Comparison of ENCODE assay signal across 23 cellular contexts in the genomic region with DNA sequence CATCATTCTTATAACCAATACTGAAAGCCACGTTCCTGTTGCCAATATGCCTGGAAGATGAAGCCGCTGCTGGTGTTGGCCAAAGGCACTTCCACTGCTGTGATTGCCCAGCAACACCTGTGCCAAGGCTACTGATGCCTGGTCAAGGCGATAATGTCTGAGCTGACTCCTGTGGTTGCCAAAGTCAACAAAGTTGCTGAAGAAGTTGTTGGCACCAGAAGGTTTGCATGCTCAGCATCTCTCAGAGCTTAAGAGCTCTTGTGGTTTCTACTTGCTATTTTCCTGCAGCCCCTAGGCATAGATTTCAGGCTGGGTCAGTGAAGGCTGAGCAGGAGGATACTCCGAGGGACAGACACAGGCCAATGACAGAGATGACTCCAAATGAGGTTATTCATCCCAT.
DNase-seq lines count a peak whose midpoint lies in the region; ATAC-seq and TF ChIP-seq lines count a peak whose summit lies in the region.
"Had no signal": no experiment of that assay in that cellular context is flagged by ENCODE, and none has a peak within 500 bp of the region (broad histone marks: within the 10 kb centered on the region; RNA-seq: fewer than 3 reads in every experiment).

No MANE protein-coding gene starts in this region.

- no peaks in the 10 kb centered on the region for H3K79me2 ChIP-seq in PC-3 (ENCODE audit: low read length)

- no peak overlapping the region for H3K9ac ChIP-seq in PC-3 (ENCODE audit: low read length)
- H3K9ac ChIP-seq: BLaER1 had no signal

- CTCF ChIA-PET in PC-3 (lab: Charles Lee), result no interaction called here

- H3K9me3 ChIP-seq in PC-3 (ENCODE audit: low read length) (no peaks in the 10 kb centered on the region), thyroid gland (no peaks in the 10 kb centered on the region)
- H3K9me3 ChIP-seq: BLaER1, uterus had no signal

- ATAC-seq in PC-3 (no peak), HG03354 (IDR thresholded peaks at IDR 0.05; ENCODE audit: poor library complexity, severe bottlenecking, unreplicated experiment) (no peak)
- ATAC-seq: activated naive CD4-positive, alpha-beta T cell treated with anti-CD3 and anti-CD28 coated beads, Interleukin-2, amount 50 U/mL, for 72 hours; effector memory CD8-positive, alpha-beta T cell; stimulated activated effector memory CD8-positive, alpha-beta T cell treated with anti-CD3 and anti-CD28 coated beads, Interleukin-12 subunit alpha, Interleukin-12 subunit beta, amount 100 ng/mL, for 72 hours had no signal

- no peaks in the 10 kb centered on the region for H3K9me2 ChIP-seq in PC-3 (replicated peaks; ENCODE audit: low read length)

- H3K36me3 Mint-ChIP-seq in chondrocyte (ENCODE audit: low read depth), result no peaks in the 10 kb centered on the region
- H3K36me3 Mint-ChIP-seq: activated naive CD4-positive, alpha-beta T cell treated with anti-CD3 and anti-CD28 coated beads, Interleukin-2, amount 50 U/mL, for 72 hours; memory B cell; stimulated activated effector memory CD8-positive, alpha-beta T cell treated with anti-CD3 and anti-CD28 coated beads, Interleukin-12 subunit alpha, Interleukin-12 subunit beta, amount 100 ng/mL, for 72 hours had no signal

- H3K27ac ChIP-seq in PC-3 (ENCODE audit: low read length) (no peak overlapping the region), epithelial cell of prostate (peak overlapping the region; percentile 70), thyroid gland (peak overlapping the region; percentile 84 to 85 (median 85))
- H3K27ac ChIP-seq: BLaER1, uterus had no signal

- DNase-seq in M059J (ENCODE audit: low read depth) (peak; percentile 21), PC-3 (peak; percentile 42), epithelial cell of prostate (ENCODE audit: low read depth, low spot score) (peak; percentile 14), thyroid gland (peak; percentile 93), RKO (ENCODE audit: low spot score) (no peak), chondrocyte (ENCODE audit: low spot score) (no peak)
- DNase-seq: activated CD4-positive, alpha-beta T cell treated with anti-CD3 and anti-CD28 coated beads for 48 hours; activated T-cell treated with anti-CD3 and anti-CD28 coated beads for 4 hours; caudate nucleus; DMS153; effector memory CD8-positive, alpha-beta T cell; NCI-H1436 treated with DMSO at 0.1 percent for 48 hours; NCI-H748 treated with DMSO at 0.1 percent for 48 hours; SHP77; uterus had no signal

- no peaks in the 10 kb centered on the region for H3K9me3 Mint-ChIP-seq in chondrocyte (ENCODE audit: low read depth)
- H3K9me3 Mint-ChIP-seq: activated naive CD4-positive, alpha-beta T cell treated with anti-CD3 and anti-CD28 coated beads, Interleukin-2, amount 50 U/mL, for 72 hours; effector memory CD8-positive, alpha-beta T cell; GM23338; memory B cell; stimulated activated effector memory CD8-positive, alpha-beta T cell treated with anti-CD3 and anti-CD28 coated beads, Interleukin-12 subunit alpha, Interleukin-12 subunit beta, amount 100 ng/mL, for 72 hours; T-helper 2 cell treated with Interferon-gamma antibody and Interleukin-4, amounts not matched to agents 5 μg/mL and 100 μg/mL, for 36 hours had no signal

- no peak overlapping the region for H3K4me3 Mint-ChIP-seq in chondrocyte (ENCODE audit: unreplicated experiment)
- H3K4me3 Mint-ChIP-seq: effector memory CD8-positive, alpha-beta T cell; GM23338; memory B cell; stimulated activated effector memory CD8-positive, alpha-beta T cell treated with anti-CD3 and anti-CD28 coated beads, Interleukin-12 subunit alpha, Interleukin-12 subunit beta, amount 100 ng/mL, for 72 hours; T-helper 2 cell treated with Interferon-gamma antibody and Interleukin-4, amounts not matched to agents 5 μg/mL and 100 μg/mL, for 36 hours had no signal

- no TSS peak for BruUV-seq in PC-3 (replicated peaks; lab: Mats Ljungman, UMichigan)

- 37 to 38% methylated on average over 4 of the region's 4 CpGs for WGBS in thyroid gland, 2 donors

- H3K36me3 ChIP-seq in PC-3 (ENCODE audit: low read depth, low read length) (no peaks in the 10 kb centered on the region), thyroid gland (no peaks in the 10 kb centered on the region)
- H3K36me3 ChIP-seq: BLaER1, uterus had no signal

- no peaks in the 10 kb centered on the region for H3K27me3 Mint-ChIP-seq in chondrocyte (ENCODE audit: low read depth)
- H3K27me3 Mint-ChIP-seq: memory B cell had no signal

- TF ChIP-seq POLR2A in thyroid gland (IDR thresholded peaks at IDR 0.05), result peak in 1 of 2 donors; percentile 30

- TF ChIP-seq CTCF in PC-3 (conservative IDR thresholded peaks at IDR 0.05; ENCODE audit: low read depth, low read length) (no peak), thyroid gland (IDR thresholded peaks at IDR 0.05) (no peak), chondrocyte (IDR thresholded peaks at IDR 0.05) (no peak)

- H3K4me1 ChIP-seq in PC-3 (ENCODE audit: insufficient read depth, low read length) (peaks cover 7% of the 10 kb centered on the region; the same call in 1 of the 2 replicates), thyroid gland (peaks cover 28 to 35% of the 10 kb centered on the region in 2 donors)
- H3K4me1 ChIP-seq: BLaER1, uterus had no signal

- H3K4me3 ChIP-seq in PC-3 (ENCODE audit: low read length) (no peak overlapping the region), thyroid gland (replicated peaks in 1 of 3) (no peak overlapping the region)
- H3K4me3 ChIP-seq: BLaER1, GM23338, uterus had no signal

- H3K27me3 ChIP-seq in PC-3 (ENCODE audit: low read length) (no peaks in the 10 kb centered on the region), thyroid gland (no peaks in the 10 kb centered on the region)
- H3K27me3 ChIP-seq: BLaER1, foreskin keratinocyte, uterus had no signal

- no peak overlapping the region for H3K27ac Mint-ChIP-seq in chondrocyte (ENCODE audit: unreplicated experiment)
- H3K27ac Mint-ChIP-seq: activated naive CD4-positive, alpha-beta T cell treated with anti-CD3 and anti-CD28 coated beads, Interleukin-2, amount 50 U/mL, for 72 hours; effector memory CD8-positive, alpha-beta T cell; memory B cell; stimulated activated effector memory CD8-positive, alpha-beta T cell treated with anti-CD3 and anti-CD28 coated beads, Interleukin-12 subunit alpha, Interleukin-12 subunit beta, amount 100 ng/mL, for 72 hours; T-helper 2 cell treated with Interferon-gamma antibody and Interleukin-4, amounts not matched to agents 5 μg/mL and 100 μg/mL, for 36 hours had no signal

- no peak overlapping the region for H3K4me2 ChIP-seq in PC-3 (ENCODE audit: low read length)
- H3K4me2 ChIP-seq: BLaER1, GM23338 had no signal

- no peaks in the 10 kb centered on the region for H4K20me1 ChIP-seq in PC-3 (ENCODE audit: low read length)
- H4K20me1 ChIP-seq: BLaER1 had no signal

- POLR2A ChIA-PET in PC-3 (lab: Charles Lee; ENCODE audit: unreplicated experiment), result interaction anchor here (0.7 kb wide), 1 partner anchor 68 kb away, joined by 5 read pairs; no protein-coding TSS in a partner anchor

- H3K4me1 Mint-ChIP-seq in chondrocyte (ENCODE audit: low read depth), result peaks cover 11% of the 10 kb centered on the region
- H3K4me1 Mint-ChIP-seq: stimulated activated effector memory CD8-positive, alpha-beta T cell treated with anti-CD3 and anti-CD28 coated beads, Interleukin-12 subunit alpha, Interleukin-12 subunit beta, amount 100 ng/mL, for 72 hours had no signal

- no peaks in the 10 kb centered on the region for H3F3A ChIP-seq in PC-3 (ENCODE audit: low read length, unreplicated experiment)

- intact Hi-C loops in PC-3 (cut with micrococcal nuclease) (no loop called here), thyroid gland (cut with DNase I) (no loop called here)

- no peak overlapping the region for H2AFZ ChIP-seq in PC-3 (ENCODE audit: low read length)
- H2AFZ ChIP-seq: GM23338 had no signal

Comparison
In these comparisons a context has a peak if more than half of its experiments do, and no peak if none do; other contexts are left out.
1. DNase-seq: peak in M059J (single experiment), PC-3 (single experiment), epithelial cell of prostate (single experiment) and thyroid gland (2 of 2); none in RKO (single experiment) and chondrocyte (single experiment).